ENCODE assay signal across 9 cellular contexts in the genomic region with DNA sequence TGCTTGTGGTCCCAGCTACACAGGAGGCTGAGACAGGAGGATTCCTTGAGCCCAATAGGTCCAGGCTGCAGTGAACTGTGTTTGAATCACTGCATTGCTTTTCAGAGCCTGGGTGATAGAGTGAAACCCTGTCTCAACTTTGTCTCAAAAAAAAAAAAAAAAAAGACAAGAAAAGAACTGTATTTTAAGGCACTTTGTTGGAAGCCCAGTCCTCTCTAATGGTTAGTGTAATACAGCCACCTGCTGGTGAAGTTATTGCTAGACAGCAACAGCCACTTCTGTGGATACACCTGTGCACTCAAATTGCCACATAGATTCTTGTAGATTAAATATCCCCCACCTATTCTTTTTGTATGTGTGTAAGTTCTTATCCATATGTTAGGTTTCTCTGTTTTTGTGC. TPM values are rescaled to one million over a fixed set of nuclear protein-coding genes. Genes with fewer than 3 reads are reported as not detected.
DNase-seq lines count a peak whose midpoint lies in the region; ATAC-seq, FAIRE-seq and TF ChIP-seq lines count a peak whose summit lies in the region.
"Had no signal": no experiment of that assay in that cellular context is flagged by ENCODE, and none has a peak within 500 bp of the region (broad histone marks: within the 10 kb centered on the region; RNA-seq: fewer than 3 reads in every experiment).

No MANE protein-coding gene starts in this region.

- no peaks in the 10 kb centered on the region for H3K27me3 ChIP-seq in colonic mucosa
- H3K27me3 ChIP-seq in gastrocnemius medialis, result peaks cover 0 to 3% (median 0%) of the 10 kb centered on the region in 3 donors

- no peak overlapping the region for H3K9ac ChIP-seq in colonic mucosa (ENCODE audit: low read depth in 2 of 2, low read length in 2 of 2)

- peak; percentile 69 for FAIRE-seq in GM12891 (lab: Jason Lieb, UNC)

- ATAC-seq in HG02759 (IDR thresholded peaks at IDR 0.05; ENCODE audit: unreplicated experiment) (peak; percentile 39), gastrocnemius medialis (no peak)

- no peak for TF ChIP-seq POLR2A in GM12891 (IDR thresholded peaks at IDR 0.05; ENCODE audit: low read depth, low read length)
- TF ChIP-seq POLR2A in gastrocnemius medialis (IDR thresholded peaks at IDR 0.05), result no peak

- in situ Hi-C loops in gastrocnemius medialis (cut with MboI; ENCODE audit: low sequenced_read_pairs in 4 of 4), result no loop called here

- H3K4me3 ChIP-seq in colonic mucosa (no peak overlapping the region), gastrocnemius medialis (no peak overlapping the region)

- no peaks in the 10 kb centered on the region for H3K9me3 ChIP-seq in colonic mucosa
- no peaks in the 10 kb centered on the region for H3K9me3 ChIP-seq in gastrocnemius medialis

- intact Hi-C loops in colonic mucosa (cut with DNase I) (loop anchor here (2.0 kb wide), 1 partner anchor 64 kb away; no protein-coding TSS in a partner anchor), gastrocnemius medialis (cut with DNase I; ENCODE audit: low total_unique reads) (loop anchor here (5.0 to 10.0 kb wide), 2 partner anchors 70 to 298 kb away; partner anchors contain the start of gene PLRG1)

- H3K27ac ChIP-seq in colonic mucosa (no peak overlapping the region), gastrocnemius medialis (no peak overlapping the region)

- H3K4me1 ChIP-seq in colonic mucosa (peaks cover 3% of the 10 kb centered on the region), gastrocnemius medialis (peaks cover 0 to 3% of the 10 kb centered on the region in 2 donors)

- DNase-seq in CD1c-positive myeloid dendritic cell (ENCODE audit: extremely low spot score) (peak; percentile 30), GM12891 (ENCODE audit: insufficient read length, low spot score) (peak; percentile 12), NCI-H460 (ENCODE audit: extremely low read depth, low read depth) (peak; percentile 44), colonic mucosa (peak; percentile 24), myocyte (ENCODE audit: low read depth) (peak; percentile 39), ecto neural progenitor cell (ENCODE audit: low spot score) (no peak), gastrocnemius medialis (no peak)
- DNase-seq: activated B cell treated with CpG ODN at 0.5 μM for 24 hours had no signal

- TF ChIP-seq CTCF in colonic mucosa (IDR thresholded peaks at IDR 0.05) (peak; percentile 44), gastrocnemius medialis (IDR thresholded peaks at IDR 0.05 in 4 of 5, conservative IDR thresholded peaks at IDR 0.05 in 1 of 5) (no peak)

- H3K36me3 ChIP-seq in colonic mucosa (no peaks in the 10 kb centered on the region), gastrocnemius medialis (no peaks in the 10 kb centered on the region)

TF ChIP-seq in GM12891, 5 proteins besides CTCF, POLR2A, EP300 and RAD21:
- TF ChIP-seq POU2F2 (IDR thresholded peaks at IDR 0.05; ENCODE audit: low read depth, low read length), result no peak
- no peak for TF ChIP-seq TAF1 (IDR thresholded peaks at IDR 0.05; ENCODE audit: low read depth, low read length)
- TF ChIP-seq PAX5 (IDR thresholded peaks at IDR 0.05; ENCODE audit: insufficient read depth, low read length, severe bottlenecking), result no peak
- TF ChIP-seq SPI1 (IDR thresholded peaks at IDR 0.05; ENCODE audit: low read depth, low read length), result no peak
- TF ChIP-seq POLR2AphosphoS5 (IDR thresholded peaks at IDR 0.05; ENCODE audit: low read depth, low read length), result no peak
TF ChIP-seq in GM12891: peak in this region for 0.

RNA-seq across cellular contexts. Expression of gene FGG, which starts 10.1 kb away (rescaled TPM):
- polyA plus RNA-seq in GM12891 (2012; ENCODE audit: low read depth, missing spikeins), result not detected
- 5.6 and 5.8 TPM in 2 replicates for total RNA-seq in NCI-H460 (2014; rRNA removed; shearing (Covaris generic))
- 2.1 and 4.4 TPM in 2 replicates for polyA plus RNA-seq in NCI-H460 (2014; cell fraction: nucleus; rRNA removed)
- total RNA-seq in colonic mucosa, result 1 to 10 TPM in 1 of 2 donors, under 1 TPM in 1; 0.29 to 6.1 TPM
- not detected in 2 replicates for total RNA-seq in myocyte
- polyA plus RNA-seq in myocyte (2012), result not detected
- total RNA-seq in gastrocnemius medialis, result 10 to 100 TPM in 2 of 4 donors, not detected in 2; 21.0 to 44.3 TPM
- total RNA-seq: activated B cell treated with CpG ODN at 0.5 μM for 24 hours had no signal

RNA-seq across cellular contexts. Expression of gene FGA, which starts 32.1 kb away (rescaled TPM):
- not detected for polyA plus RNA-seq in GM12891 (2012; ENCODE audit: low read depth, missing spikeins)
- not detected in 2 replicates for total RNA-seq in NCI-H460 (2014; rRNA removed; shearing (Covaris generic))
- not detected in 2 replicates for polyA plus RNA-seq in NCI-H460 (2014; cell fraction: nucleus; rRNA removed)
- total RNA-seq in colonic mucosa, result 1 to 10 TPM in 1 of 2 donors, under 1 TPM in 1; 0.24 to 9.2 TPM
- not detected in 2 replicates for total RNA-seq in myocyte
- not detected for polyA plus RNA-seq in myocyte (2012)
- total RNA-seq in gastrocnemius medialis, result 10 to 100 TPM in 2 of 4 donors, not detected in 2; 22.2 to 49.0 TPM
- total RNA-seq: activated B cell treated with CpG ODN at 0.5 μM for 24 hours had no signal

RNA-seq across cellular contexts. Expression of gene FGB, which starts 59.8 kb away (rescaled TPM):
- polyA plus RNA-seq in GM12891 (2012; ENCODE audit: low read depth, missing spikeins), result not detected
- 0.61 and 1.1 TPM in 2 replicates for total RNA-seq in NCI-H460 (2014; rRNA removed; shearing (Covaris generic))
- 0.14 and 1.4 TPM in 2 replicates for polyA plus RNA-seq in NCI-H460 (2014; cell fraction: nucleus; rRNA removed)
- total RNA-seq in colonic mucosa (1 to 10 TPM in 1 of 2 donors, under 1 TPM in 1; 0.13 to 6.2 TPM), myocyte (not detected in 2 replicates), gastrocnemius medialis (10 to 100 TPM in 2 of 4 donors, not detected in 2; 17.9 to 40.2 TPM)
- not detected for polyA plus RNA-seq in myocyte (2012)
- total RNA-seq: activated B cell treated with CpG ODN at 0.5 μM for 24 hours had no signal

Comparison
In these comparisons a context has a peak if more than half of its experiments do, and no peak if none do; other contexts are left out.
1. DNase-seq: peak in CD1c-positive myeloid dendritic cell (single experiment), GM12891 (single experiment), NCI-H460 (single experiment), colonic mucosa (single experiment) and myocyte (single experiment); none in ecto neural progenitor cell (single experiment) and gastrocnemius medialis (0 of 2).